10 cellular contexts compared by ENCODE assay signal in genomic region chr11:60905047-60905446, GRCh38. TPM values are rescaled to one million over a fixed set of nuclear protein-coding genes. Genes with fewer than 3 reads are reported as not detected.
DNase-seq lines count a peak whose midpoint lies in the region; ATAC-seq, FAIRE-seq and TF ChIP-seq lines count a peak whose summit lies in the region.
"Had no signal": no experiment of that assay in that cellular context is flagged by ENCODE, and none has a peak within 500 bp of the region (broad histone marks: within the 10 kb centered on the region; RNA-seq: fewer than 3 reads in every experiment).

No MANE protein-coding gene starts in this region.

- peaks cover 18% of the 10 kb centered on the region; the same call in 1 of the 2 replicates for H3K79me2 ChIP-seq in H9 (ENCODE audit: insufficient read depth, low read length)

- no peak overlapping the region for H3T11ph ChIP-seq in H9 (ENCODE audit: low read length)

- no peak for TF ChIP-seq RAD21 in A549 (conservative IDR thresholded peaks at IDR 0.05 in 1 of 2, IDR thresholded peaks at IDR 0.05 in 1 of 2)

- no peak overlapping the region for H2BK120ac ChIP-seq in H9 (ENCODE audit: low read depth, low read length, poor library complexity, severe bottlenecking)

- no peak overlapping the region for H2BK15ac ChIP-seq in H9 (ENCODE audit: low read depth, low read length)

- H3K27ac ChIP-seq in A549 (peak overlapping the region in 1 of 2 experiments; percentile 97; a peak in 3 of 6 replicates), H9 (ENCODE audit: insufficient read length, low read depth, low read length) (no peak overlapping the region), angular gyrus (ENCODE audit: low read depth, low read length) (peak overlapping the region; percentile 46)

- no peak overlapping the region for H2BK5ac ChIP-seq in H9 (ENCODE audit: insufficient read length, low read length)

- no peak overlapping the region for H2BK20ac ChIP-seq in H9 (ENCODE audit: low read depth, low read length, poor library complexity, severe bottlenecking)

- WGBS in A549 (ENCODE audit: missing lambda C conversion rate), result 62% methylated on average over 6 of the region's 6 CpGs
- no CpG with 5 or more reads among the region's 6 CpGs for WGBS in H9 (ENCODE audit: extremely low coverage, insufficient read length, low lambda C conversion rate)

- POLR2A ChIA-PET in A549 (lab: Yijun Ruan, JAX), result interaction anchor here (1.0 to 1.1 kb wide), 2 partner anchors 9 to 18 kb away, joined by 3 to 4 read pairs; partner anchors contain the start of gene TMEM109

- peaks cover 12% of the 10 kb centered on the region for H3K4me1 ChIP-seq in A549
- peaks cover 3% of the 10 kb centered on the region; the same call in 1 of the 2 replicates for H3K4me1 ChIP-seq in H9 (ENCODE audit: insufficient read depth, low read length)

- H3K4me3 Mint-ChIP-seq in H9 (peak overlapping the region; percentile 89 to 93), memory B cell (peak overlapping the region; percentile 96)

- no peak overlapping the region for H3K4ac ChIP-seq in H9 (ENCODE audit: low read depth, low read length)

- peaks cover 5% of the 10 kb centered on the region for H3K23me2 ChIP-seq in H9 (ENCODE audit: insufficient read length, low read depth, low read length, poor library complexity, severe bottlenecking)

- ATAC-seq in A549, result no peak
- ATAC-seq in memory B cell (ENCODE audit: low read depth), result no peak

- no peak overlapping the region for H3K23ac ChIP-seq in H9 (ENCODE audit: insufficient read length, low read depth, low read length)

- no peak overlapping the region for H2AK5ac ChIP-seq in H9 (ENCODE audit: insufficient read length, low read length)

- TF ChIP-seq CTCF in A549 (IDR thresholded peaks at IDR 0.05) (no peak), H9 (conservative IDR thresholded peaks at IDR 0.05) (no peak)

- H3K4me2 ChIP-seq in A549, result peak overlapping the region; percentile 95
- peak overlapping the region; percentile 77 for H3K4me2 ChIP-seq in H9 (ENCODE audit: insufficient read depth, insufficient read length, low read length)

- H3K9ac ChIP-seq in H9 (ENCODE audit: extremely low read depth, insufficient read length, low read length), result peak overlapping the region; percentile 83

- peaks cover 5% of the 10 kb centered on the region for H3K79me1 ChIP-seq in H9 (ENCODE audit: insufficient read depth, low read depth, low read length, poor library complexity, severe bottlenecking)

- no peak for TF ChIP-seq EP300 in A549 (IDR thresholded peaks at IDR 0.05)

- no peaks in the 10 kb centered on the region; the same call in 1 of the 2 replicates for H3K27me3 ChIP-seq in H9 (ENCODE audit: insufficient read depth, low read length)

- peak overlapping the region; percentile 97 for H3K4me3 ChIP-seq in A549

- peak overlapping the region in 2 of 3 experiments; percentile 74 to 87; a peak in 2 of 7 replicates for H3K27ac Mint-ChIP-seq in H9
- peak overlapping the region; percentile 96 for H3K27ac Mint-ChIP-seq in memory B cell

- FAIRE-seq in A549 (lab: Jason Lieb, UNC), result no peak
- FAIRE-seq: GM18507 had no signal

- no peaks in the 10 kb centered on the region for H3K9me3 ChIP-seq in A549
- H3K9me3 ChIP-seq in H9 (ENCODE audit: control insufficient read depth, low read depth, low read length), result no peaks in the 10 kb centered on the region

- no peak overlapping the region for H2BK12ac ChIP-seq in H9 (ENCODE audit: insufficient read length, low read depth, low read length)

- peaks cover 20% of the 10 kb centered on the region for H3K27me3 Mint-ChIP-seq in H9 (ENCODE audit: low read depth)
- no peaks in the 10 kb centered on the region for H3K27me3 Mint-ChIP-seq in memory B cell

- no peak for TF ChIP-seq POLR2A in A549 (IDR thresholded peaks at IDR 0.05; ENCODE audit: low read length)

- no peak overlapping the region for H3K14ac ChIP-seq in H9 (ENCODE audit: insufficient read depth, low read length)

- no peak overlapping the region for H3K56ac ChIP-seq in H9 (ENCODE audit: insufficient read length, low read depth, low read length)

- H3K36me3 Mint-ChIP-seq in H9 (ENCODE audit: insufficient read depth in 1 of 3, low read depth in 3 of 3) (peaks cover 19 to 37% (median 33%) of the 10 kb centered on the region in 3 experiments; a peak in 6 of 7 replicates), memory B cell (peaks cover 10% of the 10 kb centered on the region)

- H3K4me1 Mint-ChIP-seq in H9, result peaks cover 7 to 21% of the 10 kb centered on the region in 2 experiments
- peaks cover 46% of the 10 kb centered on the region for H3K4me1 Mint-ChIP-seq in memory B cell

- no peak for DNase-seq in A549 (ENCODE audit: low read depth in 1 of 2, low spot score in 1 of 2)
- DNase-seq in H9, result no peak
- DNase-seq in memory B cell (ENCODE audit: low spot score in 2 of 2), result no peak
- DNase-seq in islet precursor cell, result no peak
- no peak for DNase-seq in retina
- DNase-seq in iPS-NIHi11 (ENCODE audit: low spot score), result no peak
- no peak for DNase-seq in AG20443 (ENCODE audit: low spot score)

- H4K5ac ChIP-seq in H9 (ENCODE audit: insufficient read length, low read depth, low read length), result no peak overlapping the region

- H2AFZ ChIP-seq in H9 (ENCODE audit: low read length), result no peak overlapping the region

- CTCF ChIA-PET in A549 (lab: Yijun Ruan, JAX), result interaction anchor here (1.3 to 12.7 kb wide), 6 partner anchors 8 to 282 kb away, joined by 4 to 153 read pairs (median 8); partner anchors contain the start of gene TMEM109

- H3K18ac ChIP-seq in H9 (ENCODE audit: insufficient read length, low read depth, low read length), result no peak overlapping the region

- H3K9me3 Mint-ChIP-seq in H9 (peaks cover 3 to 5% of the 10 kb centered on the region in 2 experiments; a peak in 4 of 5 replicates), memory B cell (peaks cover 2% of the 10 kb centered on the region)

- H4K8ac ChIP-seq in H9 (replicated peaks; ENCODE audit: insufficient read length, low read depth, low read length), result no peak overlapping the region

- H4K91ac ChIP-seq in H9 (ENCODE audit: insufficient read length, low read depth, low read length), result no peak overlapping the region

- H4K20me1 ChIP-seq in H9 (ENCODE audit: control insufficient read depth, insufficient read depth, insufficient read length), result no peaks in the 10 kb centered on the region

TF ChIP-seq in A549, 52 proteins besides CTCF, POLR2A, EP300 and RAD21:
- TF ChIP-seq TP53 (CRISPR knock-in tag; IDR thresholded peaks at IDR 0.05) (no peak), MAX (IDR thresholded peaks at IDR 0.05) (no peak), ZFP36 (IDR thresholded peaks at IDR 0.05; ENCODE audit: borderline replicate concordance, partially characterized antibody) (no peak), FOXS1 (CRISPR knock-in tag; IDR thresholded peaks at IDR 0.05) (no peak), NR3C1 (IDR thresholded peaks at IDR 0.05) (no peak), SREBF2 (IDR thresholded peaks at IDR 0.05) (no peak), KDM5A (IDR thresholded peaks at IDR 0.05) (no peak)
TF ChIP-seq in A549: peak in this region for 0.

RNA-seq across cellular contexts. Expression of gene PRPF19, which starts 1.3 kb away (rescaled TPM):
- 41.1 and 51.7 TPM in 2 replicates for polyA plus RNA-seq in A549 (2011; rRNA removed)
- 77.9 and 97.7 TPM in 2 replicates for polyA plus RNA-seq in A549 (2012; cell fraction: cytosol; rRNA removed)
- polyA plus RNA-seq in A549 (2012; cell fraction: nucleus; rRNA removed), result 117 and 145 TPM in 2 replicates
- 175 to 184 TPM (median 177 TPM) in 3 replicates for polyA plus RNA-seq in A549 (2017; fragmentation: RNase III; extraction: RNeasy Plus Mini Kit Qiagen cat#74134 plus additional on column Dnase treatment)
- 45.9 and 67.2 TPM in 2 replicates for polyA minus RNA-seq in A549 (2011; rRNA and poly(A)+ RNA removed)
- 130 and 132 TPM in 2 replicates for total RNA-seq in H9 (2021)

RNA-seq across cellular contexts. Expression of gene TMEM109, which starts 8.9 kb away (rescaled TPM):
- polyA plus RNA-seq in A549 (2011; rRNA removed), result 40.9 and 58.0 TPM in 2 replicates
- 66.3 and 75.3 TPM in 2 replicates for polyA plus RNA-seq in A549 (2012; cell fraction: cytosol; rRNA removed)
- 76.5 and 78.4 TPM in 2 replicates for polyA plus RNA-seq in A549 (2012; cell fraction: nucleus; rRNA removed)
- 88.4 to 93.4 TPM (median 93.0 TPM) in 3 replicates for polyA plus RNA-seq in A549 (2017; fragmentation: RNase III; extraction: RNeasy Plus Mini Kit Qiagen cat#74134 plus additional on column Dnase treatment)
- 33.3 and 36.8 TPM in 2 replicates for polyA minus RNA-seq in A549 (2011; rRNA and poly(A)+ RNA removed)
- total RNA-seq in H9 (2021), result 36.4 and 38.0 TPM in 2 replicates

RNA-seq across cellular contexts. Expression of gene TMEM132A, which starts 19.2 kb away (rescaled TPM):
- polyA plus RNA-seq in A549 (2011; rRNA removed), result 18.1 and 19.5 TPM in 2 replicates
- polyA plus RNA-seq in A549 (2012; cell fraction: cytosol; rRNA removed), result 58.4 and 83.2 TPM in 2 replicates
- polyA plus RNA-seq in A549 (2012; cell fraction: nucleus; rRNA removed), result 368 and 501 TPM in 2 replicates
- polyA plus RNA-seq in A549 (2017; fragmentation: RNase III; extraction: RNeasy Plus Mini Kit Qiagen cat#74134 plus additional on column Dnase treatment), result 87.2 to 91.8 TPM (median 88.0 TPM) in 3 replicates
- polyA minus RNA-seq in A549 (2011; rRNA and poly(A)+ RNA removed), result 20.1 and 20.2 TPM in 2 replicates
- 84.5 and 95.5 TPM in 2 replicates for total RNA-seq in H9 (2021)

RNA-seq across cellular contexts. Expression of gene ZP1, which starts 37.7 kb away (rescaled TPM):
- polyA plus RNA-seq in A549 (2011; rRNA removed) (0.06 and 0.26 TPM in 2 replicates), A549 (2017; fragmentation: RNase III; extraction: RNeasy Plus Mini Kit Qiagen cat#74134 plus additional on column Dnase treatment) (0.30 to 0.32 TPM (median 0.30 TPM) in 3 replicates)
- 0.07 and 0.23 TPM in 2 replicates for polyA plus RNA-seq in A549 (2012; cell fraction: cytosol; rRNA removed)
- 0.32 and 0.73 TPM in 2 replicates for polyA plus RNA-seq in A549 (2012; cell fraction: nucleus; rRNA removed)
- polyA minus RNA-seq in A549 (2011; rRNA and poly(A)+ RNA removed), result 0.19 TPM in 1 of 2 replicates, not detected in the other
- not detected in 2 replicates for total RNA-seq in H9 (2021)
- total RNA-seq: SK-MEL-5 had no signal

RNA-seq across cellular contexts. Expression of gene SLC15A3, which starts 46.9 kb away (rescaled TPM):
- polyA plus RNA-seq in A549 (2011; rRNA removed) (not detected in 2 replicates), A549 (2017; fragmentation: RNase III; extraction: RNeasy Plus Mini Kit Qiagen cat#74134 plus additional on column Dnase treatment) (not detected in 3 replicates)
- not detected in 2 replicates for polyA plus RNA-seq in A549 (2012; cell fraction: cytosol; rRNA removed)
- polyA plus RNA-seq in A549 (2012; cell fraction: nucleus; rRNA removed), result not detected in 2 replicates
- not detected in 2 replicates for polyA minus RNA-seq in A549 (2011; rRNA and poly(A)+ RNA removed)
- total RNA-seq in H9 (2021), result 7.0 and 8.1 TPM in 2 replicates
